Comparison of ENCODE assay signal across 16 cellular contexts in genomic region chr12:20477691-20478090, GRCh38.
DNase-seq lines count a peak whose midpoint lies in the region; ATAC-seq and TF ChIP-seq lines count a peak whose summit lies in the region.
"Had no signal": no experiment of that assay in that cellular context is flagged by ENCODE, and none has a peak within 500 bp of the region (broad histone marks: within the 10 kb centered on the region; RNA-seq: fewer than 3 reads in every experiment).

No MANE protein-coding gene starts in this region.

- H4K20me1 ChIP-seq in fibroblast of lung (ENCODE audit: control insufficient read depth, extremely low read depth, insufficient read depth, low read length): no peaks in the 10 kb centered on the region

- no peaks in the 10 kb centered on the region for H3K36me3 Mint-ChIP-seq in activated naive CD8-positive, alpha-beta T cell treated with anti-CD3 and anti-CD28 coated beads, Interleukin-2, amount 50 U/mL, for 24 hours (ENCODE audit: low read depth)
- H3K36me3 Mint-ChIP-seq: CD4-positive, CD25-positive, alpha-beta regulatory T cell had no signal

- H2BK5ac ChIP-seq in neuronal stem cell (ENCODE audit: low read length): no peak overlapping the region

- H3K23ac ChIP-seq in neuronal stem cell (ENCODE audit: low read depth, low read length, poor library complexity): no peak overlapping the region

- no peak overlapping the region for H3K4ac ChIP-seq in neuronal stem cell (ENCODE audit: low read length)

- H3K79me1 ChIP-seq in neuronal stem cell (ENCODE audit: low read depth, low read length): no peaks in the 10 kb centered on the region

- no peak for ATAC-seq in GM19467 (IDR thresholded peaks at IDR 0.05; ENCODE audit: unreplicated experiment)
- no peak for ATAC-seq in activated naive CD8-positive, alpha-beta T cell treated with anti-CD3 and anti-CD28 coated beads, Interleukin-2, amount 50 U/mL, for 24 hours
- ATAC-seq in GM21619 (IDR thresholded peaks at IDR 0.05; ENCODE audit: unreplicated experiment): no peak

- H2BK12ac ChIP-seq in neuronal stem cell (ENCODE audit: low read length): no peak overlapping the region

- H3K9me3 ChIP-seq in ascending aorta (no peaks in the 10 kb centered on the region), fibroblast of lung (ENCODE audit: control insufficient read depth, insufficient read depth, low read depth, low read length) (no peaks in the 10 kb centered on the region), neuronal stem cell (replicated peaks in 1 of 2; ENCODE audit: control insufficient read depth in 2 of 2, insufficient read depth in 1 of 2, low read depth in 1 of 2, low read length in 2 of 2) (peaks cover 0 to 4% of the 10 kb centered on the region in 2 donors)

- no CpG with 5 or more reads among the region's 4 CpGs for WGBS in neuronal stem cell (ENCODE audit: extremely low coverage in 2 of 2, insufficient read length in 2 of 2, insufficient replicate concordance in 1 of 2), 2 donors

- H3K27ac ChIP-seq in ascending aorta (peak overlapping the region; percentile 68 to 69), fibroblast of lung (ENCODE audit: insufficient read depth, low read length) (no peak overlapping the region), neuronal stem cell (replicated peaks; ENCODE audit: low read length) (peak overlapping the region; percentile 44)
- H3K27ac ChIP-seq: KMS-11, PC-9 had no signal

- H4K8ac ChIP-seq in neuronal stem cell (ENCODE audit: low read depth, low read length): no peak overlapping the region

- H4K91ac ChIP-seq in neuronal stem cell (ENCODE audit: low read depth, low read length, poor library complexity): no peak overlapping the region

- H3K14ac ChIP-seq in neuronal stem cell (ENCODE audit: low read length): no peak overlapping the region

- H3K27me3 ChIP-seq in ascending aorta (no peaks in the 10 kb centered on the region), fibroblast of lung (ENCODE audit: control insufficient read depth, insufficient read depth, low read length) (no peaks in the 10 kb centered on the region), neuronal stem cell (ENCODE audit: control insufficient read depth in 3 of 3, insufficient read depth in 3 of 3, low read depth in 1 of 3, low read length in 3 of 3) (no peaks in the 10 kb centered on the region)

- intact Hi-C loops in ascending aorta (cut with DNase I): no loop called here

- no peaks in the 10 kb centered on the region for H3K9me3 Mint-ChIP-seq in activated naive CD8-positive, alpha-beta T cell treated with anti-CD3 and anti-CD28 coated beads, Interleukin-2, amount 50 U/mL, for 24 hours

- H3K4me3 ChIP-seq in ascending aorta (peak overlapping the region; percentile 3 to 50), fibroblast of lung (replicated peaks in 1 of 4; ENCODE audit: control extremely low read depth in 1 of 4, insufficient read depth in 1 of 4, low read depth in 3 of 4, low read length in 4 of 4) (no peak overlapping the region), neuronal stem cell (ENCODE audit: low read length in 2 of 2) (no peak overlapping the region)
- H3K4me3 ChIP-seq: PC-9 had no signal

- TF ChIP-seq CTCF in ascending aorta (IDR thresholded peaks at IDR 0.05) (no peak), fibroblast of lung (conservative IDR thresholded peaks at IDR 0.05 in 1 of 2, IDR thresholded peaks at IDR 0.05 in 1 of 2; ENCODE audit: low read depth in 1 of 2, low read length in 2 of 2) (no peak)

- no peaks in the 10 kb centered on the region for H3K79me2 ChIP-seq in fibroblast of lung (ENCODE audit: control insufficient read depth, insufficient read depth, low read length)

- H3K4me2 ChIP-seq in fibroblast of lung (ENCODE audit: extremely low read depth, insufficient read depth, low read length) (peak overlapping the region; percentile 40), neuronal stem cell (ENCODE audit: insufficient read depth, low read length, poor library complexity, severe bottlenecking) (no peak overlapping the region)
- H3K4me2 ChIP-seq: KMS-11, PC-9 had no signal

- no peak overlapping the region for H3K4me3 Mint-ChIP-seq in activated naive CD8-positive, alpha-beta T cell treated with anti-CD3 and anti-CD28 coated beads, Interleukin-2, amount 50 U/mL, for 24 hours
- H3K4me3 Mint-ChIP-seq: CD4-positive, CD25-positive, alpha-beta regulatory T cell had no signal

- H3K36me3 ChIP-seq in ascending aorta (no peaks in the 10 kb centered on the region), fibroblast of lung (ENCODE audit: control insufficient read depth, insufficient read depth, low read length) (no peaks in the 10 kb centered on the region), neuronal stem cell (replicated peaks in 1 of 2; ENCODE audit: control insufficient read depth in 2 of 2, insufficient read depth in 2 of 2, low read length in 2 of 2) (no peaks in the 10 kb centered on the region)

- H3K4me1 ChIP-seq in ascending aorta (peaks cover 0 to 28% of the 10 kb centered on the region in 2 donors), fibroblast of lung (ENCODE audit: control insufficient read depth, extremely low read depth, insufficient read depth, low read length) (no peaks in the 10 kb centered on the region), neuronal stem cell (ENCODE audit: control insufficient read depth in 2 of 2, insufficient read depth in 1 of 2, low read depth in 1 of 2, low read length in 2 of 2) (peaks cover 0 to 15% of the 10 kb centered on the region in 2 donors)

- no peaks in the 10 kb centered on the region for H3K4me1 Mint-ChIP-seq in activated naive CD8-positive, alpha-beta T cell treated with anti-CD3 and anti-CD28 coated beads, Interleukin-2, amount 50 U/mL, for 24 hours
- H3K4me1 Mint-ChIP-seq: CD4-positive, CD25-positive, alpha-beta regulatory T cell had no signal

- H3K9ac ChIP-seq in fibroblast of lung (ENCODE audit: insufficient read depth, low read length) (no peak overlapping the region), neuronal stem cell (ENCODE audit: low read depth, low read length, poor library complexity) (no peak overlapping the region)
- H3K9ac ChIP-seq: KMS-11 had no signal

- H2BK15ac ChIP-seq in neuronal stem cell (ENCODE audit: low read length): no peak overlapping the region

- H3K27ac Mint-ChIP-seq in activated naive CD8-positive, alpha-beta T cell treated with anti-CD3 and anti-CD28 coated beads, Interleukin-2, amount 50 U/mL, for 24 hours: no peak overlapping the region
- H3K27ac Mint-ChIP-seq: CD4-positive, CD25-positive, alpha-beta regulatory T cell had no signal

- H3K27me3 Mint-ChIP-seq in activated naive CD8-positive, alpha-beta T cell treated with anti-CD3 and anti-CD28 coated beads, Interleukin-2, amount 50 U/mL, for 24 hours: no peaks in the 10 kb centered on the region
- H3K27me3 Mint-ChIP-seq: CD4-positive, CD25-positive, alpha-beta regulatory T cell had no signal

- H2BK120ac ChIP-seq in neuronal stem cell (ENCODE audit: low read depth, low read length): no peak overlapping the region

- H2AFZ ChIP-seq in fibroblast of lung (ENCODE audit: low read length) (peak overlapping the region; percentile 53), neuronal stem cell (ENCODE audit: low read length) (peak overlapping the region; percentile 73)
- H2AFZ ChIP-seq: PC-9 had no signal

- no peak overlapping the region for H3K18ac ChIP-seq in neuronal stem cell (ENCODE audit: low read length)

- H2AK5ac ChIP-seq in neuronal stem cell (ENCODE audit: low read depth, low read length): no peak overlapping the region

- DNase-seq in Ammon's horn (ENCODE audit: low spot score): peak; percentile 53
- no peak for DNase-seq in ascending aorta (ENCODE audit: low spot score in 2 of 2)
- peak; percentile 35 to 56 for DNase-seq in fibroblast of lung (ENCODE audit: low read depth in 2 of 2)
- peak; percentile 21 for DNase-seq in neuronal stem cell (ENCODE audit: low spot score)
- DNase-seq in activated naive CD8-positive, alpha-beta T cell treated with anti-CD3 and anti-CD28 coated beads, Interleukin-2, amount 50 U/mL, for 24 hours: no peak
- DNase-seq: AML-193; Calu3; CD4-positive, CD25-positive, alpha-beta regulatory T cell; NCI-H1092 treated with DMSO at 0.1 percent for 48 hours; NCI-H1694; NCI-H2107; NCI-H446; PC-9 had no signal

Comparison
In these comparisons a context has a peak if more than half of its experiments do, and no peak if none do; other contexts are left out.
1. DNase-seq: peak in Ammon's horn (single experiment), fibroblast of lung (2 of 2) and neuronal stem cell (single experiment); none in ascending aorta (0 of 2) and activated naive CD8-positive, alpha-beta T cell treated with anti-CD3 and anti-CD28 coated beads, Interleukin-2, amount 50 U/mL, for 24 hours (single experiment).
2. H3K4me3 ChIP-seq: peak in ascending aorta (2 of 2); none in fibroblast of lung (0 of 4) and neuronal stem cell (0 of 2).